2 cellular contexts compared by ENCODE assay signal in genomic region chr7:110210941-110211608, GRCh38.
TF ChIP-seq lines count a peak whose summit lies in the region.

No MANE protein-coding gene starts in this region.

TF ChIP-seq in A549, 52 proteins besides CTCF, POLR2A, EP300 and RAD21 (continued from another document):
- TF ChIP-seq REST (IDR thresholded peaks at IDR 0.05) (no peak), MAFK (IDR thresholded peaks at IDR 0.05; ENCODE audit: partially characterized antibody) (peak; percentile 90)

TF ChIP-seq in K562, 482 proteins besides CTCF, POLR2A, EP300 and RAD21:
- TF ChIP-seq, protein P1, sequence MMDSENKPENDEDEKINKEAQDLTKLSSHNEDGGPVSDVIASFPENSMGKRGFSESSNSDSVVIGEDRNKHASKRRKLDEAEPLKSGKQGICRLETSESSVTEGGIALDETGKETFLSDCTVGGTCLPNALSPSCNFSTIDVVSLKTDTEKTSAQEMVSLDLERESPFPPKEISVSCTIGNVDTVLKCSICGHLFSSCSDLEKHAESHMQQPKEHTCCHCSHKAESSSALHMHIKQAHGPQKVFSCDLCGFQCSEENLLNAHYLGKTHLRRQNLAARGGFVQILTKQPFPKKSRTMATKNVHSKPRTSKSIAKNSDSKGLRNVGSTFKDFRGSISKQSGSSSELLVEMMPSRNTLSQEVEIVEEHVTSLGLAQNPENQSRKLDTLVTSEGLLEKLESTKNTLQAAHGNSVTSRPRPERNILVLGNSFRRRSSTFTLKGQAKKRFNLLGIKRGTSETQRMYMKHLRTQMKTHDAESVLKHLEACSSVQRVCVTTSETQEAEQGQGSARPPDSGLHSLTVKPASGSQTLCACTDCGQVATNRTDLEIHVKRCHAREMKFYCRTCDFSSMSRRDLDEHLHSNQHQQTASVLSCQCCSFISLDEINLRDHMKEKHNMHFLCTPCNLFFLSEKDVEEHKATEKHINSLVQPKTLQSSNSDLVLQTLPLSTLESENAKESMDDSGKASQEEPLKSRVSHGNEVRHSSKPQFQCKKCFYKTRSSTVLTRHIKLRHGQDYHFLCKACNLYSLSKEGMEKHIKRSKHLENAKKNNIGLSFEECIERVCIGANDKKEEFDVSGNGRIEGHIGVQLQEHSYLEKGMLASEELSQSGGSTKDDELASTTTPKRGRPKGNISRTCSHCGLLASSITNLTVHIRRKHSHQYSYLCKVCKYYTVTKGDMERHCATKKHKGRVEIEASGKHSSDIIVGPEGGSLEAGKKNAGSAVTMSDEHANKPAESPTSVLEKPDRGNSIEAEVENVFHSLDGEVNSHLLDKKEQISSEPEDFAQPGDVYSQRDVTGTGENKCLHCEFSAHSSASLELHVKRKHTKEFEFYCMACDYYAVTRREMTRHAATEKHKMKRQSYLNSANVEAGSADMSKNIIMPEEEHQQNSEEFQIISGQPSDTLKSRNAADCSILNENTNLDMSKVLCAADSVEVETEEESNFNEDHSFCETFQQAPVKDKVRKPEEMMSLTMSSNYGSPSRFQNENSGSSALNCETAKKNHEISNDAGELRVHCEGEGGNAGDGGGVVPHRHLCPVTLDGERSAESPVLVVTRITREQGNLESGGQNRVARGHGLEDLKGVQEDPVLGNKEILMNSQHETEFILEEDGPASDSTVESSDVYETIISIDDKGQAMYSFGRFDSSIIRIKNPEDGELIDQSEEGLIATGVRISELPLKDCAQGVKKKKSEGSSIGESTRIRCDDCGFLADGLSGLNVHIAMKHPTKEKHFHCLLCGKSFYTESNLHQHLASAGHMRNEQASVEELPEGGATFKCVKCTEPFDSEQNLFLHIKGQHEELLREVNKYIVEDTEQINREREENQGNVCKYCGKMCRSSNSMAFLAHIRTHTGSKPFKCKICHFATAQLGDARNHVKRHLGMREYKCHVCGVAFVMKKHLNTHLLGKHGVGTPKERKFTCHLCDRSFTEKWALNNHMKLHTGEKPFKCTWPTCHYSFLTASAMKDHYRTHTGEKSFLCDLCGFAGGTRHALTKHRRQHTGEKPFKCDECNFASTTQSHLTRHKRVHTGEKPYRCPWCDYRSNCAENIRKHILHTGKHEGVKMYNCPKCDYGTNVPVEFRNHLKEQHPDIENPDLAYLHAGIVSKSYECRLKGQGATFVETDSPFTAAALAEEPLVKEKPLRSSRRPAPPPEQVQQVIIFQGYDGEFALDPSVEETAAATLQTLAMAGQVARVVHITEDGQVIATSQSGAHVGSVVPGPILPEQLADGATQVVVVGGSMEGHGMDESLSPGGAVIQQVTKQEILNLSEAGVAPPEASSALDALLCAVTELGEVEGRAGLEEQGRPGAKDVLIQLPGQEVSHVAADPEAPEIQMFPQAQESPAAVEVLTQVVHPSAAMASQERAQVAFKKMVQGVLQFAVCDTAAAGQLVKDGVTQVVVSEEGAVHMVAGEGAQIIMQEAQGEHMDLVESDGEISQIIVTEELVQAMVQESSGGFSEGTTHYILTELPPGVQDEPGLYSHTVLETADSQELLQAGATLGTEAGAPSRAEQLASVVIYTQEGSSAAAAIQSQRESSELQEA (IDR thresholded peaks at IDR 0.05; ENCODE audit: low read depth), result no peak
- TF ChIP-seq ZNF316 (IDR thresholded peaks at IDR 0.05) (peak; percentile 73), CBX5 (IDR thresholded peaks at IDR 0.05; ENCODE audit: borderline replicate concordance, low read depth) (no peak), ZNF766 (CRISPR knock-in tag; conservative IDR thresholded peaks at IDR 0.05) (no peak), HBP1 (CRISPR knock-in tag; IDR thresholded peaks at IDR 0.05) (no peak), USF1 (CRISPR knock-in tag; IDR thresholded peaks at IDR 0.05) (no peak), ZBTB49 (CRISPR knock-in tag; IDR thresholded peaks at IDR 0.05; ENCODE audit: borderline replicate concordance) (no peak), FOXA1 (IDR thresholded peaks at IDR 0.05; ENCODE audit: borderline replicate concordance) (no peak), RUNX1 (IDR thresholded peaks at IDR 0.05; ENCODE audit: low read depth) (no peak), RBM25 (IDR thresholded peaks at IDR 0.05; ENCODE audit: low read depth, low read length, severe bottlenecking) (no peak), RNF2 (IDR thresholded peaks at IDR 0.05) (no peak), CCAR2 (IDR thresholded peaks at IDR 0.05; ENCODE audit: low read depth, low read length) (no peak), ZC3H8 (IDR thresholded peaks at IDR 0.05) (no peak), HOXB6 (CRISPR knock-in tag; IDR thresholded peaks at IDR 0.05; ENCODE audit: borderline replicate concordance) (no peak), PURB (CRISPR knock-in tag; IDR thresholded peaks at IDR 0.05; ENCODE audit: low read depth) (no peak), KAT2B (IDR thresholded peaks at IDR 0.05; ENCODE audit: low read depth, low read length) (no peak), KDM4B (IDR thresholded peaks at IDR 0.05; ENCODE audit: borderline replicate concordance in 2 of 2, low read depth in 1 of 2) (no peak), PHF20 (IDR thresholded peaks at IDR 0.05; ENCODE audit: partially characterized antibody) (no peak), ZC3H11A (IDR thresholded peaks at IDR 0.05; ENCODE audit: low read depth, low read length) (no peak), ETS2 (tag; IDR thresholded peaks at IDR 0.05; ENCODE audit: borderline replicate concordance, poor library complexity, severe bottlenecking) (no peak), ZNF699 (CRISPR knock-in tag; IDR thresholded peaks at IDR 0.05; ENCODE audit: insufficient replicate concordance) (no peak), PRMT5 (CRISPR knock-in tag; IDR thresholded peaks at IDR 0.05) (no peak), MAFG (tag; conservative IDR thresholded peaks at IDR 0.05) (0 out of 2 replicates have a peak, but pooled peaks have one; percentile 29), FOXJ3 (CRISPR knock-in tag; IDR thresholded peaks at IDR 0.05) (no peak), NR2C2 (CRISPR knock-in tag; IDR thresholded peaks at IDR 0.05) (no peak), NR2C2 (tag; IDR thresholded peaks at IDR 0.05) (no peak), MTA1 (IDR thresholded peaks at IDR 0.05; ENCODE audit: borderline replicate concordance) (no peak), MAFK (IDR thresholded peaks at IDR 0.05; ENCODE audit: low read length) (peak; percentile 81), TAF1 (IDR thresholded peaks at IDR 0.05; ENCODE audit: control insufficient read depth, extremely low read depth, insufficient read depth, low read length, severe bottlenecking) (no peak), HDAC2 (IDR thresholded peaks at IDR 0.05) (no peak), ZBTB17 (CRISPR knock-in tag; IDR thresholded peaks at IDR 0.05) (no peak), CAMTA2 (CRISPR knock-in tag; conservative IDR thresholded peaks at IDR 0.05) (no peak), FIP1L1 (IDR thresholded peaks at IDR 0.05; ENCODE audit: low read depth, low read length, poor library complexity, severe bottlenecking) (no peak), ARID3B (CRISPR knock-in tag; IDR thresholded peaks at IDR 0.05; ENCODE audit: borderline replicate concordance) (no peak), ZNF277 (CRISPR knock-in tag; IDR thresholded peaks at IDR 0.05; ENCODE audit: borderline replicate concordance) (no peak), C11orf30 (IDR thresholded peaks at IDR 0.05; ENCODE audit: low read depth) (peak; percentile 42), MAFF (IDR thresholded peaks at IDR 0.05; ENCODE audit: low read length) (peak; percentile 73), RB1 (IDR thresholded peaks at IDR 0.05; ENCODE audit: low read depth) (no peak)
- TF ChIP-seq, protein P2, sequence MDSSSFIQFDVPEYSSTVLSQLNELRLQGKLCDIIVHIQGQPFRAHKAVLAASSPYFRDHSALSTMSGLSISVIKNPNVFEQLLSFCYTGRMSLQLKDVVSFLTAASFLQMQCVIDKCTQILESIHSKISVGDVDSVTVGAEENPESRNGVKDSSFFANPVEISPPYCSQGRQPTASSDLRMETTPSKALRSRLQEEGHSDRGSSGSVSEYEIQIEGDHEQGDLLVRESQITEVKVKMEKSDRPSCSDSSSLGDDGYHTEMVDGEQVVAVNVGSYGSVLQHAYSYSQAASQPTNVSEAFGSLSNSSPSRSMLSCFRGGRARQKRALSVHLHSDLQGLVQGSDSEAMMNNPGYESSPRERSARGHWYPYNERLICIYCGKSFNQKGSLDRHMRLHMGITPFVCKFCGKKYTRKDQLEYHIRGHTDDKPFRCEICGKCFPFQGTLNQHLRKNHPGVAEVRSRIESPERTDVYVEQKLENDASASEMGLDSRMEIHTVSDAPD (CRISPR knock-in tag; IDR thresholded peaks at IDR 0.05), result no peak
- TF ChIP-seq, protein P3, sequence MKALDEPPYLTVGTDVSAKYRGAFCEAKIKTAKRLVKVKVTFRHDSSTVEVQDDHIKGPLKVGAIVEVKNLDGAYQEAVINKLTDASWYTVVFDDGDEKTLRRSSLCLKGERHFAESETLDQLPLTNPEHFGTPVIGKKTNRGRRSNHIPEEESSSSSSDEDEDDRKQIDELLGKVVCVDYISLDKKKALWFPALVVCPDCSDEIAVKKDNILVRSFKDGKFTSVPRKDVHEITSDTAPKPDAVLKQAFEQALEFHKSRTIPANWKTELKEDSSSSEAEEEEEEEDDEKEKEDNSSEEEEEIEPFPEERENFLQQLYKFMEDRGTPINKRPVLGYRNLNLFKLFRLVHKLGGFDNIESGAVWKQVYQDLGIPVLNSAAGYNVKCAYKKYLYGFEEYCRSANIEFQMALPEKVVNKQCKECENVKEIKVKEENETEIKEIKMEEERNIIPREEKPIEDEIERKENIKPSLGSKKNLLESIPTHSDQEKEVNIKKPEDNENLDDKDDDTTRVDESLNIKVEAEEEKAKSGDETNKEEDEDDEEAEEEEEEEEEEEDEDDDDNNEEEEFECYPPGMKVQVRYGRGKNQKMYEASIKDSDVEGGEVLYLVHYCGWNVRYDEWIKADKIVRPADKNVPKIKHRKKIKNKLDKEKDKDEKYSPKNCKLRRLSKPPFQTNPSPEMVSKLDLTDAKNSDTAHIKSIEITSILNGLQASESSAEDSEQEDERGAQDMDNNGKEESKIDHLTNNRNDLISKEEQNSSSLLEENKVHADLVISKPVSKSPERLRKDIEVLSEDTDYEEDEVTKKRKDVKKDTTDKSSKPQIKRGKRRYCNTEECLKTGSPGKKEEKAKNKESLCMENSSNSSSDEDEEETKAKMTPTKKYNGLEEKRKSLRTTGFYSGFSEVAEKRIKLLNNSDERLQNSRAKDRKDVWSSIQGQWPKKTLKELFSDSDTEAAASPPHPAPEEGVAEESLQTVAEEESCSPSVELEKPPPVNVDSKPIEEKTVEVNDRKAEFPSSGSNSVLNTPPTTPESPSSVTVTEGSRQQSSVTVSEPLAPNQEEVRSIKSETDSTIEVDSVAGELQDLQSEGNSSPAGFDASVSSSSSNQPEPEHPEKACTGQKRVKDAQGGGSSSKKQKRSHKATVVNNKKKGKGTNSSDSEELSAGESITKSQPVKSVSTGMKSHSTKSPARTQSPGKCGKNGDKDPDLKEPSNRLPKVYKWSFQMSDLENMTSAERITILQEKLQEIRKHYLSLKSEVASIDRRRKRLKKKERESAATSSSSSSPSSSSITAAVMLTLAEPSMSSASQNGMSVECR (CRISPR knock-in tag; IDR thresholded peaks at IDR 0.05), result no peak
